ENCODE assay signal across 8 cellular contexts in the genomic region with DNA sequence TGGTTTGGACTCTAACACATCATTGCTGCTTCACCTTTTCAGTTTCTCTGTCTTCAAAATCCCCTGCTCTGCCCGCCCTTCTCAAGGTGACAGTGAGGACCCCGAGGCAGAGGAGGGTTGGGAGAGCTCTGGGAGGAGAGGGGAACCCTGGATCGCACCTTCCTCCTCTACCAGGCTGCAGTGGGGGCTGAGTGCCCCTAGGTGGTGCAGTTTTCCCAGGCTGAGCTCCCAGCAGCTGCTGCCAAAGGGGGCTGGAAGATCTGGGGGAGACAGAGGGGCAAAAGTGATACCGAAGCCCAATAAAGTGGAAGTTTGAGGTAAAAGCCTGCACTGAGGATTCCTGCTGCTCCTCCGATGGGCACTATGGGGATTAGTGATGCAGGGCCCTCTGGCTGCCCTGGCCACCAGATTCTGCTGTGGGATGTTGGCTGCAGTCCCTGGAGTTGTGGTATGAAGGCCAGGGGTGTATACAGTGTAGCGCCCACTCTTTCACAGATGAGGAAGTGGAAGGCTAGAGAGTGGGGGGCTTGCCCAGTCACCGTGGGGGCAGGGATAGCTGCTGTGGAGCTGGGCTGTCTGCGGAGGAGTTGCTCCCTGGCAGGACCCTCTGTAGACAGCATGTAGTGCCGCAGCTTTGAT. TPM values are rescaled to one million over a fixed set of nuclear protein-coding genes. Genes with fewer than 3 reads are reported as not detected.
DNase-seq lines count a peak whose midpoint lies in the region; ATAC-seq lines count a peak whose summit lies in the region.

No MANE protein-coding gene starts in this region.

- intact Hi-C loops in right cardiac atrium (cut with DNase I) = loop anchor here in 3 of 4 donors (5.0 kb wide), 2 partner anchors 135 to 140 kb away; no protein-coding TSS in a partner anchor

- H3K36me3 Mint-ChIP-seq in activated naive CD4-positive, alpha-beta T cell treated with anti-CD3 and anti-CD28 coated beads, Interleukin-2, amount 10 ng/mL, durations not matched to agents 7 days and 5 days = no peaks in the 10 kb centered on the region
- no peaks in the 10 kb centered on the region for H3K36me3 Mint-ChIP-seq in stimulated activated memory B cell treated with anti-CD40 and anti-IgM and Interleukin-4, amounts not matched to agents 10 μg/mL and 1 μg/mL and 100 μg/mL, for 72 hours

- H3K27me3 ChIP-seq in right cardiac atrium (ENCODE audit: control insufficient read depth, insufficient read depth) = no peaks in the 10 kb centered on the region

- no peaks in the 10 kb centered on the region for H3K9me3 ChIP-seq in right cardiac atrium (ENCODE audit: control insufficient read depth, low read length)

- H3K4me3 ChIP-seq in right cardiac atrium (ENCODE audit: low read length) = no peak overlapping the region

- CTCF ChIA-PET in activated naive CD4-positive, alpha-beta T cell treated with anti-CD3 and anti-CD28 coated beads, Interleukin-2, amount 10 ng/mL, durations not matched to agents 7 days and 5 days (lab: Charles Lee) = interaction anchor here (0.8 to 4.2 kb wide), 19 partner anchors 8 to 196 kb away, joined by 3 to 26 read pairs (median 4); no protein-coding TSS in a partner anchor

- ATAC-seq in right cardiac atrium (peak; percentile 55 to 58), HG02798 (IDR thresholded peaks at IDR 0.05; ENCODE audit: poor library complexity, unreplicated experiment) (no peak)
- ATAC-seq in stimulated activated memory B cell treated with anti-CD40 and anti-IgM and Interleukin-4, amounts not matched to agents 10 μg/mL and 1 μg/mL and 100 μg/mL, for 72 hours = no peak

- no peak overlapping the region for H3K27ac Mint-ChIP-seq in activated naive CD4-positive, alpha-beta T cell treated with anti-CD3 and anti-CD28 coated beads, Interleukin-2, amount 10 ng/mL, durations not matched to agents 7 days and 5 days
- no peak overlapping the region for H3K27ac Mint-ChIP-seq in stimulated activated memory B cell treated with anti-CD40 and anti-IgM and Interleukin-4, amounts not matched to agents 10 μg/mL and 1 μg/mL and 100 μg/mL, for 72 hours

- H3K27ac ChIP-seq in right cardiac atrium (ENCODE audit: low read length) = no peak overlapping the region

- H3K4me1 Mint-ChIP-seq in activated naive CD4-positive, alpha-beta T cell treated with anti-CD3 and anti-CD28 coated beads, Interleukin-2, amount 10 ng/mL, durations not matched to agents 7 days and 5 days = no peaks in the 10 kb centered on the region
- no peaks in the 10 kb centered on the region for H3K4me1 Mint-ChIP-seq in stimulated activated memory B cell treated with anti-CD40 and anti-IgM and Interleukin-4, amounts not matched to agents 10 μg/mL and 1 μg/mL and 100 μg/mL, for 72 hours

- H3K27me3 Mint-ChIP-seq in activated naive CD4-positive, alpha-beta T cell treated with anti-CD3 and anti-CD28 coated beads, Interleukin-2, amount 10 ng/mL, durations not matched to agents 7 days and 5 days = peaks cover 68% of the 10 kb centered on the region
- peaks cover 57% of the 10 kb centered on the region for H3K27me3 Mint-ChIP-seq in stimulated activated memory B cell treated with anti-CD40 and anti-IgM and Interleukin-4, amounts not matched to agents 10 μg/mL and 1 μg/mL and 100 μg/mL, for 72 hours

- 35% methylated on average over 9 of the region's 9 CpGs for WGBS in right cardiac atrium

- no peaks in the 10 kb centered on the region for H3K9me3 Mint-ChIP-seq in activated naive CD4-positive, alpha-beta T cell treated with anti-CD3 and anti-CD28 coated beads, Interleukin-2, amount 10 ng/mL, durations not matched to agents 7 days and 5 days
- no peaks in the 10 kb centered on the region for H3K9me3 Mint-ChIP-seq in stimulated activated memory B cell treated with anti-CD40 and anti-IgM and Interleukin-4, amounts not matched to agents 10 μg/mL and 1 μg/mL and 100 μg/mL, for 72 hours

- peak; percentile 13 for DNase-seq in activated gamma-delta T cell treated with Interleukin-2 at 50 U/mL for 16 hours
- no peak for DNase-seq in activated gamma-delta T cell (lab: John Stamatoyannopoulos, UW)
- DNase-seq in NCI-H345 treated with DMSO at 0.1 percent for 48 hours (lab: John Stamatoyannopoulos, UW; ENCODE audit: unreplicated experiment) = peak; percentile 7
- peak; percentile 38 for DNase-seq in activated naive CD4-positive, alpha-beta T cell treated with anti-CD3 and anti-CD28 coated beads, Interleukin-2, amount 10 ng/mL, durations not matched to agents 7 days and 5 days
- peak; percentile 37 to 70 (median 64) for DNase-seq in right cardiac atrium
- DNase-seq in stimulated activated CD4-positive, alpha-beta T cell treated with anti-CD3 and anti-CD28 coated beads, Interleukin-12 subunit alpha, Interleukin-12 subunit beta, amount 100 ng/mL, for 48 hours (ENCODE audit: low read depth in 2 of 3, low spot score in 1 of 3) = peak in 2 of 3 donors; percentile 13 to 18

- H3K4me3 Mint-ChIP-seq in activated naive CD4-positive, alpha-beta T cell treated with anti-CD3 and anti-CD28 coated beads, Interleukin-2, amount 10 ng/mL, durations not matched to agents 7 days and 5 days = no peak overlapping the region
- no peak overlapping the region for H3K4me3 Mint-ChIP-seq in stimulated activated memory B cell treated with anti-CD40 and anti-IgM and Interleukin-4, amounts not matched to agents 10 μg/mL and 1 μg/mL and 100 μg/mL, for 72 hours

- H3K4me1 ChIP-seq in right cardiac atrium (ENCODE audit: control insufficient read depth, insufficient read depth, low read length) = peaks cover 9% of the 10 kb centered on the region

RNA-seq across cellular contexts. Expression of a gene that starts 40.7 kb away (rescaled TPM):
- 10 to 100 TPM; 50.2 to 66.5 (median 57.1) TPM for total RNA-seq in right cardiac atrium
- polyA plus RNA-seq in right cardiac atrium = 42.6 TPM

Comparison
In these comparisons a context has a peak if more than half of its experiments do, and no peak if none do; other contexts are left out.
1. ATAC-seq: peak in right cardiac atrium (2 of 2); none in stimulated activated memory B cell treated with anti-CD40 and anti-IgM and Interleukin-4, amounts not matched to agents 10 μg/mL and 1 μg/mL and 100 μg/mL, for 72 hours (single experiment) and HG02798 (single experiment).